ENCODE assay signal across 11 cellular contexts in the genomic region with DNA sequence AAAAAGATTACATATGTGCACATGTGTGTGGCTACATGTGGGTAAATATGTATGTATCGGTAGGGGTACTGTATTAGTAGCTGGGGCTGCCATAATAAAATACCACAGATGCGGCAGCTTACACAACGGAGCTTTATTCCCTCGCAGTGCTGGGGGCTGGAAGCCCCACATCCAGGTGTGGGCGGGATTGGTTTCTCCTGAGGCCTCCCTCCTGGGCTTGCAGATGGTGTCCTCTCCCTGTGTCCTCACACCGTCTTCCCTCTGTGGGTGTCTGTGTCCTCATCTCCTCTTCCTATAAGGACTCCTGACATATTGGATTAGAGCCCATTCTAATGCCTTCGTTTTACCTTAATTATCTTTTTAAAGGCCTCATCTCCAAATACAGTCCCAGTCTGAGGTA.
DNase-seq lines count a peak whose midpoint lies in the region; ATAC-seq, FAIRE-seq and TF ChIP-seq lines count a peak whose summit lies in the region.
"Had no signal": no experiment of that assay in that cellular context is flagged by ENCODE, and none has a peak within 500 bp of the region (broad histone marks: within the 10 kb centered on the region; RNA-seq: fewer than 3 reads in every experiment).

No MANE protein-coding gene starts in this region.

- no peak overlapping the region for H4K91ac ChIP-seq in H1 (replicated peaks; ENCODE audit: insufficient read length, low read length)

- H3K23ac ChIP-seq in H1 (ENCODE audit: insufficient read length) = no peak overlapping the region

- H2AFZ ChIP-seq in MM.1S (ENCODE audit: low read length) (peak overlapping the region; percentile 53; the same call in 1 of the 2 replicates), H1 (ENCODE audit: low read length) (no peak overlapping the region), neural progenitor cell (replicated peaks) (no peak overlapping the region)

- H3K27ac Mint-ChIP-seq in neural progenitor cell = no peak overlapping the region
- H3K27ac Mint-ChIP-seq: HFFc6 had no signal

- peak overlapping the region; percentile 75 for H3K4me3 Mint-ChIP-seq in neural progenitor cell
- H3K4me3 Mint-ChIP-seq: HFFc6 had no signal

- H2BK5ac ChIP-seq in H1 (ENCODE audit: low read depth, low read length) = no peak overlapping the region

- H2AK5ac ChIP-seq in H1 (ENCODE audit: low read depth, low read length) = no peak overlapping the region

- peaks cover 2% of the 10 kb centered on the region for H3K36me3 Mint-ChIP-seq in neural progenitor cell

- no peak overlapping the region for H3K14ac ChIP-seq in H1 (ENCODE audit: insufficient read length)

- DNase-seq in MM.1S (no peak), H1 (ENCODE audit: low read depth in 1 of 2, low spot score in 2 of 2) (no peak), neural progenitor cell (ENCODE audit: low spot score) (no peak), retina (no peak), D721Med (ENCODE audit: insufficient read length, low spot score) (no peak), nucleus accumbens (lab: John Stamatoyannopoulos, UW) (no peak)
- DNase-seq: HFFc6 had no signal

- no peak for TF ChIP-seq RAD21 in H1 (IDR thresholded peaks at IDR 0.05 in 1 of 2, conservative IDR thresholded peaks at IDR 0.05 in 1 of 2; ENCODE audit: low read depth in 2 of 2, low read length in 2 of 2)

- H3K79me1 ChIP-seq in H1 (ENCODE audit: low read depth, low read length) = no peaks in the 10 kb centered on the region

- H4K5ac ChIP-seq in H1 (ENCODE audit: insufficient read length, low read depth, low read length) = no peak overlapping the region

- peak overlapping the region; percentile 48 for H3K4me2 ChIP-seq in DOHH2 (ENCODE audit: low read length)
- H3K4me2 ChIP-seq in MM.1S (ENCODE audit: low read depth, low read length) = peak overlapping the region; percentile 63
- peak overlapping the region; percentile 60 to 93; a peak in 2 of 4 replicates for H3K4me2 ChIP-seq in H1 (ENCODE audit: insufficient read depth in 1 of 2, low read depth in 2 of 2, low read length in 2 of 2)
- peak overlapping the region; percentile 58 for H3K4me2 ChIP-seq in neural progenitor cell
- H3K4me2 ChIP-seq: BLaER1 had no signal

- peaks cover 11% of the 10 kb centered on the region for H3K9me3 Mint-ChIP-seq in neural progenitor cell
- H3K9me3 Mint-ChIP-seq: HFFc6 had no signal

- no peaks in the 10 kb centered on the region for H4K20me1 ChIP-seq in DOHH2 (ENCODE audit: control insufficient read depth, insufficient read depth, low read depth, low read length)
- H4K20me1 ChIP-seq in MM.1S (ENCODE audit: insufficient read depth, low read length) = no peaks in the 10 kb centered on the region
- H4K20me1 ChIP-seq in H1 (replicated peaks in 1 of 2; ENCODE audit: control insufficient read depth in 1 of 2, insufficient read depth in 2 of 2, low read length in 2 of 2) = no peaks in the 10 kb centered on the region
- H4K20me1 ChIP-seq in neural progenitor cell (ENCODE audit: low read depth) = no peaks in the 10 kb centered on the region
- H4K20me1 ChIP-seq: BLaER1 had no signal

- 94% methylated on average over 7 of the region's 7 CpGs; no CpG with 5 or more reads in 1 of the 2 experiments for WGBS in H1 (ENCODE audit: extremely low coverage in 1 of 2, insufficient coverage in 1 of 2, insufficient read length in 1 of 2, insufficient replicate concordance in 2 of 2, low coverage in 1 of 2, low lambda C conversion rate in 2 of 2, missing lambda C conversion rate in 1 of 2), 2 experiments

- H3K18ac ChIP-seq in H1 (ENCODE audit: extremely low read depth, low read length) = no peak overlapping the region

- H2BK15ac ChIP-seq in H1 (ENCODE audit: low read length) = no peak overlapping the region; the same call in none of the 2 replicates

- peaks cover 39% of the 10 kb centered on the region for H3K4me1 Mint-ChIP-seq in neural progenitor cell

- no peaks in the 10 kb centered on the region for H3K9me3 ChIP-seq in DOHH2 (ENCODE audit: control insufficient read depth, insufficient read depth, low read length)
- H3K9me3 ChIP-seq in MM.1S (replicated peaks; ENCODE audit: insufficient read depth, low read length) = no peaks in the 10 kb centered on the region
- no peaks in the 10 kb centered on the region for H3K9me3 ChIP-seq in H1 (ENCODE audit: insufficient read depth in 2 of 2, low read depth in 1 of 2, low read length in 1 of 2)
- H3K9me3 ChIP-seq in neural progenitor cell (ENCODE audit: low read depth) = no peaks in the 10 kb centered on the region
- H3K9me3 ChIP-seq: right atrium auricular region had no signal

- POLR2A ChIA-PET in H1 (lab: Charles Lee; ENCODE audit: partially characterized antibody) = interaction anchor here (0.5 to 1.4 kb wide), 5 partner anchors 9 to 472 kb away, joined by 3 to 4 read pairs (median 3); no protein-coding TSS in a partner anchor

- no peak overlapping the region for H4K8ac ChIP-seq in H1 (ENCODE audit: extremely low read depth, insufficient read depth, low read length)

- H3K27me3 Mint-ChIP-seq in neural progenitor cell (ENCODE audit: insufficient read depth, low read depth) = peaks cover 3% of the 10 kb centered on the region

- TF ChIP-seq POLR2A in H1 (IDR thresholded peaks at IDR 0.05; ENCODE audit: control extremely low read depth in 1 of 2, low read depth in 2 of 2, low read length in 2 of 2) = no peak

- no peaks in the 10 kb centered on the region for H3F3A ChIP-seq in DOHH2 (ENCODE audit: control insufficient read depth, insufficient read depth)
- H3F3A ChIP-seq in MM.1S (ENCODE audit: insufficient read depth, low read length) = 0 out of 2 replicates have a peak, but pooled peaks cover 7% of the 10 kb centered on the region
- H3F3A ChIP-seq in neural progenitor cell (ENCODE audit: low read depth) = peaks cover 11% of the 10 kb centered on the region

- CTCF ChIA-PET in H1 (lab: Charles Lee; ENCODE audit: partially characterized antibody) = interaction anchor here (0.9 to 7.2 kb wide), 5 partner anchors 9 to 155 kb away, joined by 3 to 64 read pairs (median 5); no protein-coding TSS in a partner anchor

- H2BK12ac ChIP-seq in H1 (ENCODE audit: low read depth, low read length) = no peak overlapping the region

- no peak for FAIRE-seq in H1 (lab: Jason Lieb, UNC)
- FAIRE-seq in D721Med (lab: Jason Lieb, UNC) = no peak

- H3K4me1 ChIP-seq in DOHH2 (ENCODE audit: control insufficient read depth, low read length) (peaks cover 12% of the 10 kb centered on the region), MM.1S (ENCODE audit: low read length) (peaks cover 13% of the 10 kb centered on the region; the same call in 1 of the 2 replicates), H1 (replicated peaks in 1 of 4; ENCODE audit: control insufficient read depth in 3 of 4, insufficient read depth in 4 of 4, low read length in 3 of 4) (peaks cover 8 to 17% (median 16%) of the 10 kb centered on the region in 4 experiments), neural progenitor cell (peaks cover 23% of the 10 kb centered on the region)

- H3K23me2 ChIP-seq in H1 (ENCODE audit: low read depth, low read length) = peaks cover 4% of the 10 kb centered on the region

- H3K9me2 ChIP-seq in DOHH2 (replicated peaks; ENCODE audit: control insufficient read depth, low read length) = no peaks in the 10 kb centered on the region
- H3K9me2 ChIP-seq in MM.1S (replicated peaks; ENCODE audit: insufficient read depth, low read length) = no peaks in the 10 kb centered on the region

- H3K4me3 ChIP-seq in DOHH2 (ENCODE audit: low read length) = peak overlapping the region; percentile 43
- H3K4me3 ChIP-seq in MM.1S (ENCODE audit: low read length) = peak overlapping the region; percentile 48
- H3K4me3 ChIP-seq in H1 (ENCODE audit: extremely low read depth in 1 of 4, insufficient read depth in 2 of 4, low read depth in 3 of 4, low read length in 4 of 4) = peak overlapping the region in 1 of 4 experiments; percentile 51; a peak in 3 of 8 replicates
- H3K4me3 ChIP-seq in neural progenitor cell = peak overlapping the region; percentile 29
- H3K4me3 ChIP-seq: BLaER1 had no signal

- ATAC-seq in GM19452 (IDR thresholded peaks at IDR 0.05; ENCODE audit: unreplicated experiment) = no peak

- H2BK120ac ChIP-seq in H1 (replicated peaks; ENCODE audit: low read depth, low read length) = no peak overlapping the region

- H2BK20ac ChIP-seq in H1 (ENCODE audit: low read length) = no peak overlapping the region

- H3K79me2 ChIP-seq in DOHH2 (ENCODE audit: control insufficient read depth, low read length) (no peaks in the 10 kb centered on the region), MM.1S (ENCODE audit: low read length) (no peaks in the 10 kb centered on the region), H1 (ENCODE audit: control insufficient read depth in 1 of 2, insufficient read depth in 2 of 2, low read length in 2 of 2) (no peaks in the 10 kb centered on the region), neural progenitor cell (ENCODE audit: low read depth) (no peaks in the 10 kb centered on the region)

- no peak overlapping the region for H3K4ac ChIP-seq in H1 (replicated peaks; ENCODE audit: insufficient read length, low read depth, low read length)

- H3K27me3 ChIP-seq in DOHH2 (ENCODE audit: control insufficient read depth, low read length) = peaks cover 16% of the 10 kb centered on the region
- peaks cover 7% of the 10 kb centered on the region; the same call in 1 of the 2 replicates for H3K27me3 ChIP-seq in MM.1S (replicated peaks; ENCODE audit: insufficient read depth, low read length)
- H3K27me3 ChIP-seq in H1 (replicated peaks in 1 of 4; ENCODE audit: control insufficient read depth in 3 of 4, extremely low read depth in 1 of 4, insufficient read depth in 3 of 4, low read length in 3 of 4) = no peaks in the 10 kb centered on the region
- no peaks in the 10 kb centered on the region for H3K27me3 ChIP-seq in neural progenitor cell
- H3K27me3 ChIP-seq: BLaER1, right atrium auricular region had no signal

- no peak for TF ChIP-seq EP300 in H1 (IDR thresholded peaks at IDR 0.05; ENCODE audit: borderline replicate concordance in 1 of 2, low read depth in 2 of 2, low read length in 2 of 2)

- TF ChIP-seq CTCF in DOHH2 (IDR thresholded peaks at IDR 0.05; ENCODE audit: low read depth, low read length, poor library complexity, severe bottlenecking) (no peak), MM.1S (IDR thresholded peaks at IDR 0.05; ENCODE audit: low read length) (no peak), H1 (IDR thresholded peaks at IDR 0.05; ENCODE audit: control extremely low read depth in 1 of 3, insufficient read depth in 1 of 3, low read depth in 1 of 3, low read length in 3 of 3) (no peak), neural progenitor cell (IDR thresholded peaks at IDR 0.05) (no peak), D721Med (IDR thresholded peaks at IDR 0.05; ENCODE audit: insufficient read depth, missing control alignments) (no peak)

- H3K56ac ChIP-seq in H1 (replicated peaks; ENCODE audit: insufficient read length, low read depth, low read length) = no peak overlapping the region

- H3K36me3 ChIP-seq in DOHH2 (ENCODE audit: control insufficient read depth, low read length) (no peaks in the 10 kb centered on the region), MM.1S (replicated peaks; ENCODE audit: insufficient read depth, low read length) (no peaks in the 10 kb centered on the region), H1 (ENCODE audit: control insufficient read depth in 2 of 4, insufficient read depth in 4 of 4, low read length in 3 of 4) (no peaks in the 10 kb centered on the region), neural progenitor cell (no peaks in the 10 kb centered on the region)
- H3K36me3 ChIP-seq: right atrium auricular region had no signal

- H3K27ac ChIP-seq in DOHH2 (ENCODE audit: low read depth, low read length) (no peak overlapping the region), MM.1S (ENCODE audit: low read length) (no peak overlapping the region; the same call in 1 of the 2 replicates), H1 (ENCODE audit: low read depth, low read length) (no peak overlapping the region), neural progenitor cell (no peak overlapping the region)
- H3K27ac ChIP-seq: BLaER1 had no signal

- H3K9ac ChIP-seq in MM.1S (ENCODE audit: low read length) (peak overlapping the region; percentile 22; the same call in 1 of the 2 replicates), H1 (replicated peaks in 1 of 4; ENCODE audit: extremely low read depth in 1 of 4, low read depth in 3 of 4, low read length in 3 of 4) (no peak overlapping the region), neural progenitor cell (no peak overlapping the region)
- H3K9ac ChIP-seq: BLaER1 had no signal
